In the genomic region with DNA sequence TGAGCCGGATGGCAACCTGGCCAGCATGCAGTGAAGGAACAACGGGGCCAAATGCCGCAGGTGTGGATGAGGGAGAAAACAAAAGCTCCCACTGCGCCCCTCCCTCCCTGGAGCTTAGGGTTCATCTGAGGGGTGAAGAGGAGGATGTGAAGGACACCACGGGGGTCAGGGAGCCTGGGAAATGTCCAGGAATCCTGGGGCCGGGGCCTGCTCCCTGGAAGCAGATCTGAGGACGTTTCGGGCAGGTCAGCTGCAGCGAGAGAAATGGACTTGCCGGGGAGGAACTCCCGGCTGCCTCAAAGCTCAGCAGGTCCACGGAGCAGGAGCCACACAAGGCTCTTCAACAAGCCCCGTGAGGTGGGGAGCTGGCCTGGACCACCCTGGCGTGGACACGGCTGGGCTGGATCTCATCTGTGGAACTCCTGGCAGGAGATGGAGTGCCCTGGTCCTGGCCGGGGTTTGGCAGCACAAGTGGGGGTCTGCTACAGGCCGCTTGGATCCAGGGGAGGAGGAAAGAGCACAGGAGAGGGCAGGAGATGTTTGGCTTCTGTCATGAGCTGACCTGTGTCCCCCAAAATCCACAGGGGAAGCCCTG, we compare ENCODE assay signal across 34 cellular contexts.
"Had no signal": no experiment of that assay in that cellular context is flagged by ENCODE, and none has a peak within 500 bp of the region (broad histone marks: within the 10 kb centered on the region; RNA-seq: fewer than 3 reads in every experiment).

No MANE protein-coding gene starts in this region.

- H3K36me3 ChIP-seq: adrenal gland, esophagus squamous epithelium, gastroesophageal sphincter, heart right ventricle had no signal

- H3K4me1 ChIP-seq: adrenal gland, body of pancreas had no signal

- H3K4me3 Mint-ChIP-seq: activated CD8-positive, alpha-beta T cell treated with anti-CD3 and anti-CD28 coated beads for 36 hours; activated naive CD4-positive, alpha-beta T cell treated with anti-CD3 and anti-CD28 coated beads for 36 hours; activated naive CD4-positive, alpha-beta T cell treated with anti-CD3 and anti-CD28 coated beads, Interleukin-2, amount 50 U/mL, for 24 hours; activated naive CD8-positive, alpha-beta T cell treated with anti-CD3 and anti-CD28 coated beads for 36 hours; activated naive CD8-positive, alpha-beta T cell treated with anti-CD3 and anti-CD28 coated beads, Interleukin-2, amount 50 U/mL, for 24 hours; activated T-helper 1 cell treated with anti-CD3 and anti-CD28 coated beads, Interleukin-12 subunit alpha, Interleukin-12 subunit beta, Interleukin-2, Interleukin-4 antibody, amounts not matched to agents 30 ng/mL and 10 ng/mL and 1 ng/mL, durations not matched to agents 14 hours and 24 hours and 36 hours; T-helper 17 cell; T-helper 2 cell treated with Interferon-gamma antibody and Interleukin-4, amounts not matched to agents 5 μg/mL and 100 μg/mL, for 36 hours had no signal

- H3K4me3 ChIP-seq: adrenal gland, body of pancreas, esophagus squamous epithelium, gastroesophageal sphincter, heart right ventricle had no signal

- DNase-seq: activated CD4-positive, alpha-beta T cell treated with anti-CD3 and anti-CD28 coated beads for 1 hour; activated CD4-positive, alpha-beta T cell treated with anti-CD3 and anti-CD28 coated beads for 4 hours; activated CD4-positive, alpha-beta T cell treated with anti-CD3 and anti-CD28 coated beads, Interleukin-2, amount 50 U/mL, for 1 hour; activated CD4-positive, alpha-beta T cell treated with anti-CD3 and anti-CD28 coated beads, Interleukin-2, amount 50 U/mL, for 48 hours; activated CD8-positive, alpha-beta memory T cell treated with anti-CD3 and anti-CD28 coated beads for 24 hours; activated CD8-positive, alpha-beta T cell treated with anti-CD3 and anti-CD28 coated beads for 36 hours; activated effector memory CD4-positive, alpha-beta T cell treated with anti-CD3 and anti-CD28 coated beads, Interleukin-2, amount 50 U/mL, for 16 hours; activated naive CD4-positive, alpha-beta T cell treated with anti-CD3 and anti-CD28 coated beads for 36 hours; activated naive CD8-positive, alpha-beta T cell treated with anti-CD3 and anti-CD28 coated beads for 36 hours; activated naive CD8-positive, alpha-beta T cell treated with anti-CD3 and anti-CD28 coated beads, Interleukin-2, amount 50 U/mL, for 24 hours; activated T-cell treated with anti-CD3 and anti-CD28 coated beads, Interleukin-2, amount 50 U/mL, for 1 hour; activated T-cell treated with anti-CD3 and anti-CD28 coated beads, Interleukin-2, amount 50 U/mL, for 48 hours; adrenal gland; amygdala; aorta; body of pancreas; caudate nucleus; cortex of kidney; effector CD8-positive, alpha-beta T cell; esophagus squamous epithelium; foreskin melanocyte; heart right ventricle; T-helper 1 cell; T-helper 17 cell; T1000 had no signal

- H3K9me3 Mint-ChIP-seq: activated CD8-positive, alpha-beta T cell treated with anti-CD3 and anti-CD28 coated beads for 36 hours; activated naive CD4-positive, alpha-beta T cell treated with anti-CD3 and anti-CD28 coated beads for 36 hours; activated naive CD4-positive, alpha-beta T cell treated with anti-CD3 and anti-CD28 coated beads, Interleukin-2, amount 50 U/mL, for 24 hours; activated naive CD8-positive, alpha-beta T cell treated with anti-CD3 and anti-CD28 coated beads for 36 hours; activated naive CD8-positive, alpha-beta T cell treated with anti-CD3 and anti-CD28 coated beads, Interleukin-2, amount 50 U/mL, for 24 hours; activated T-helper 1 cell treated with anti-CD3 and anti-CD28 coated beads, Interleukin-12 subunit alpha, Interleukin-12 subunit beta, Interleukin-2, Interleukin-4 antibody, amounts not matched to agents 30 ng/mL and 10 ng/mL and 1 ng/mL, durations not matched to agents 14 hours and 24 hours and 36 hours; activated T-helper 2 cell treated with anti-CD3 and anti-CD28 coated beads, Interferon-gamma antibody, Interleukin-2, Interleukin-4, amounts not matched to agents 10 μg/mL and 5 μg/mL and 100 μg/mL, durations not matched to agents 14 hours and 24 hours and 36 hours; T-helper 2 cell treated with Interferon-gamma antibody and Interleukin-4, amounts not matched to agents 5 μg/mL and 100 μg/mL, for 36 hours had no signal

- FAIRE-seq: colon, endometrium, endothelial cell of umbilical vein had no signal

- H3K27ac Mint-ChIP-seq: activated CD8-positive, alpha-beta T cell treated with anti-CD3 and anti-CD28 coated beads for 36 hours; activated naive CD4-positive, alpha-beta T cell treated with anti-CD3 and anti-CD28 coated beads for 36 hours; activated naive CD4-positive, alpha-beta T cell treated with anti-CD3 and anti-CD28 coated beads, Interleukin-2, amount 50 U/mL, for 24 hours; activated naive CD8-positive, alpha-beta T cell treated with anti-CD3 and anti-CD28 coated beads for 36 hours; activated naive CD8-positive, alpha-beta T cell treated with anti-CD3 and anti-CD28 coated beads, Interleukin-2, amount 50 U/mL, for 24 hours; activated T-helper 1 cell treated with anti-CD3 and anti-CD28 coated beads, Interleukin-12 subunit alpha, Interleukin-12 subunit beta, Interleukin-2, Interleukin-4 antibody, amounts not matched to agents 30 ng/mL and 10 ng/mL and 1 ng/mL, durations not matched to agents 14 hours and 24 hours and 36 hours; activated T-helper 2 cell treated with anti-CD3 and anti-CD28 coated beads, Interferon-gamma antibody, Interleukin-2, Interleukin-4, amounts not matched to agents 10 μg/mL and 5 μg/mL and 100 μg/mL, durations not matched to agents 14 hours and 24 hours and 36 hours; T-helper 17 cell; T-helper 2 cell treated with Interferon-gamma antibody and Interleukin-4, amounts not matched to agents 5 μg/mL and 100 μg/mL, for 36 hours had no signal

- H3K4me1 Mint-ChIP-seq: activated naive CD4-positive, alpha-beta T cell treated with anti-CD3 and anti-CD28 coated beads, Interleukin-2, amount 50 U/mL, for 24 hours; activated naive CD8-positive, alpha-beta T cell treated with anti-CD3 and anti-CD28 coated beads, Interleukin-2, amount 50 U/mL, for 24 hours had no signal

- H3K9me3 ChIP-seq: adrenal gland, body of pancreas, esophagus squamous epithelium, gastroesophageal sphincter, heart right ventricle had no signal

- H3K27me3 ChIP-seq: adrenal gland, body of pancreas, gastroesophageal sphincter had no signal

- H3K27me3 Mint-ChIP-seq: activated CD8-positive, alpha-beta T cell treated with anti-CD3 and anti-CD28 coated beads for 36 hours; activated naive CD4-positive, alpha-beta T cell treated with anti-CD3 and anti-CD28 coated beads, Interleukin-2, amount 50 U/mL, for 24 hours; activated naive CD8-positive, alpha-beta T cell treated with anti-CD3 and anti-CD28 coated beads for 36 hours; activated naive CD8-positive, alpha-beta T cell treated with anti-CD3 and anti-CD28 coated beads, Interleukin-2, amount 50 U/mL, for 24 hours had no signal

- H3K36me3 Mint-ChIP-seq: activated naive CD4-positive, alpha-beta T cell treated with anti-CD3 and anti-CD28 coated beads, Interleukin-2, amount 50 U/mL, for 24 hours; activated naive CD8-positive, alpha-beta T cell treated with anti-CD3 and anti-CD28 coated beads for 36 hours had no signal

- H3K27ac ChIP-seq: adrenal gland, body of pancreas, epithelial cell of prostate, esophagus squamous epithelium, gastroesophageal sphincter had no signal

- ATAC-seq: activated CD8-positive, alpha-beta T cell treated with anti-CD3 and anti-CD28 coated beads for 36 hours; activated naive CD8-positive, alpha-beta T cell treated with anti-CD3 and anti-CD28 coated beads, Interleukin-2, amount 50 U/mL, for 24 hours; body of pancreas; gastroesophageal sphincter; T-helper 17 cell had no signal
